In genomic region chr11:65685981-65686380, GRCh38 we compare ENCODE assay signal across 28 cellular contexts.
"Had no signal": no experiment of that assay in that cellular context is flagged by ENCODE, and none has a peak within 500 bp of the region (broad histone marks: within the 10 kb centered on the region; RNA-seq: fewer than 3 reads in every experiment).

No MANE protein-coding gene starts in this region.

- H3K4me1 Mint-ChIP-seq: activated CD4-positive, alpha-beta memory T cell treated with anti-CD3 and anti-CD28 coated beads, Interleukin-2, amount 10 ng/mL, durations not matched to agents 7 days and 5 days; activated CD4-positive, alpha-beta T cell treated with anti-CD3 and anti-CD28 coated beads, Interleukin-2, amount 10 ng/mL, durations not matched to agents 24 days and 14 days; activated naive CD4-positive, alpha-beta T cell treated with anti-CD3 and anti-CD28 coated beads, Interleukin-2, amount 10 ng/mL, durations not matched to agents 7 days and 5 days; activated naive CD8-positive, alpha-beta T cell treated with anti-CD3 and anti-CD28 coated beads, Interleukin-2, amount 10 ng/mL, durations not matched to agents 7 days and 5 days; endodermal cell; nephron had no signal

- H3K9me3 ChIP-seq: gastrocnemius medialis, left lung, neutrophil, spleen, thoracic aorta, uterus had no signal

- H3K27me3 Mint-ChIP-seq: activated T-cell treated with anti-CD3 and anti-CD28 coated beads, Interleukin-2, amount 50 U/mL, for 24 hours; dendritic cell treated with granulocyte-macrophage colony-stimulating factor and Interleukin-4, amounts not matched to agents 40 ng/mL and 50 ng/mL, for 4 days had no signal

- H3K4me3 Mint-ChIP-seq: activated CD4-positive, alpha-beta memory T cell treated with anti-CD3 and anti-CD28 coated beads, Interleukin-2, amount 10 ng/mL, durations not matched to agents 7 days and 5 days; activated CD4-positive, alpha-beta T cell treated with anti-CD3 and anti-CD28 coated beads, Interleukin-2, amount 10 ng/mL, durations not matched to agents 24 days and 14 days; activated naive CD4-positive, alpha-beta T cell treated with anti-CD3 and anti-CD28 coated beads, Interleukin-2, amount 10 ng/mL, durations not matched to agents 7 days and 5 days; activated naive CD8-positive, alpha-beta T cell treated with anti-CD3 and anti-CD28 coated beads, Interleukin-2, amount 10 ng/mL, durations not matched to agents 7 days and 5 days; activated T-cell treated with anti-CD3 and anti-CD28 coated beads, Interleukin-2, amount 50 U/mL, for 24 hours; dendritic cell treated with granulocyte-macrophage colony-stimulating factor and Interleukin-4, amounts not matched to agents 40 ng/mL and 50 ng/mL, for 4 days; endodermal cell; nephron; type B pancreatic cell had no signal

- H3K4me1 ChIP-seq: gastrocnemius medialis, left lung, spleen, uterus had no signal

- H3K36me3 Mint-ChIP-seq: activated naive CD4-positive, alpha-beta T cell treated with anti-CD3 and anti-CD28 coated beads, Interleukin-2, amount 10 ng/mL, durations not matched to agents 7 days and 5 days; activated naive CD8-positive, alpha-beta T cell treated with anti-CD3 and anti-CD28 coated beads, Interleukin-2, amount 10 ng/mL, durations not matched to agents 7 days and 5 days; type B pancreatic cell had no signal

- H3K36me3 ChIP-seq: brain microvascular endothelial cell, gastrocnemius medialis, left lung, neutrophil, spleen, thoracic aorta, uterus had no signal

- DNase-seq: activated CD4-positive, alpha-beta memory T cell treated with anti-CD3 and anti-CD28 coated beads, Interleukin-2, amount 10 ng/mL, durations not matched to agents 7 days and 5 days; activated CD4-positive, alpha-beta T cell treated with anti-CD3 and anti-CD28 coated beads, Interleukin-2, amount 10 ng/mL, durations not matched to agents 24 days and 14 days; activated CD4-positive, CD25-positive, alpha-beta regulatory T cell treated with anti-CD3 and anti-CD28 coated beads, Interleukin-2, amount 50 U/mL, for 72 hours; activated CD8-positive, alpha-beta memory T cell treated with anti-CD3 and anti-CD28 coated beads, Interleukin-2, amount 50 U/mL, for 48 hours; activated gamma-delta T cell; activated naive CD4-positive, alpha-beta T cell treated with anti-CD3 and anti-CD28 coated beads, Interleukin-2, amount 10 ng/mL, durations not matched to agents 7 days and 5 days; activated naive CD8-positive, alpha-beta T cell treated with anti-CD3 and anti-CD28 coated beads, Interleukin-2, amount 10 ng/mL, durations not matched to agents 7 days and 5 days; activated T-cell treated with anti-CD3 and anti-CD28 coated beads, Interleukin-2, amount 50 U/mL, for 24 hours; amniotic stem cell; brain microvascular endothelial cell; central memory CD4-positive, alpha-beta T cell; endodermal cell; gastrocnemius medialis; head of caudate nucleus; kidney glomerular epithelial cell; left lung; retina; spleen; stimulated activated naive CD4-positive, alpha-beta T cell treated with Interleukin-2 at 50 U/mL for 16 hours; T-helper 2 cell; uterus had no signal

- FAIRE-seq: astrocyte had no signal

- H3K27ac Mint-ChIP-seq: activated CD4-positive, alpha-beta memory T cell treated with anti-CD3 and anti-CD28 coated beads, Interleukin-2, amount 10 ng/mL, durations not matched to agents 7 days and 5 days; activated CD4-positive, alpha-beta T cell treated with anti-CD3 and anti-CD28 coated beads, Interleukin-2, amount 10 ng/mL, durations not matched to agents 24 days and 14 days; activated naive CD4-positive, alpha-beta T cell treated with anti-CD3 and anti-CD28 coated beads, Interleukin-2, amount 10 ng/mL, durations not matched to agents 7 days and 5 days; activated naive CD8-positive, alpha-beta T cell treated with anti-CD3 and anti-CD28 coated beads, Interleukin-2, amount 10 ng/mL, durations not matched to agents 7 days and 5 days; activated T-cell treated with anti-CD3 and anti-CD28 coated beads, Interleukin-2, amount 50 U/mL, for 24 hours; dendritic cell treated with granulocyte-macrophage colony-stimulating factor and Interleukin-4, amounts not matched to agents 40 ng/mL and 50 ng/mL, for 4 days; endodermal cell; nephron; progenitor cell of endocrine pancreas; type B pancreatic cell had no signal

- H3K27ac ChIP-seq: brain microvascular endothelial cell, gastrocnemius medialis, left lung, neutrophil, thoracic aorta, uterus had no signal

- H3K27me3 ChIP-seq: gastrocnemius medialis, left lung, neutrophil, spleen, uterus had no signal

- ATAC-seq: gastrocnemius medialis, left lung had no signal

- H3K4me3 ChIP-seq: gastrocnemius medialis, left lung, spleen, thoracic aorta, uterus had no signal

- H3K9me3 Mint-ChIP-seq: activated CD4-positive, alpha-beta memory T cell treated with anti-CD3 and anti-CD28 coated beads, Interleukin-2, amount 10 ng/mL, durations not matched to agents 7 days and 5 days; activated CD4-positive, alpha-beta T cell treated with anti-CD3 and anti-CD28 coated beads, Interleukin-2, amount 10 ng/mL, durations not matched to agents 24 days and 14 days; activated naive CD4-positive, alpha-beta T cell treated with anti-CD3 and anti-CD28 coated beads, Interleukin-2, amount 10 ng/mL, durations not matched to agents 7 days and 5 days; activated naive CD8-positive, alpha-beta T cell treated with anti-CD3 and anti-CD28 coated beads, Interleukin-2, amount 10 ng/mL, durations not matched to agents 7 days and 5 days; activated T-cell treated with anti-CD3 and anti-CD28 coated beads, Interleukin-2, amount 50 U/mL, for 24 hours; dendritic cell treated with granulocyte-macrophage colony-stimulating factor and Interleukin-4, amounts not matched to agents 40 ng/mL and 50 ng/mL, for 4 days; endodermal cell; nephron; type B pancreatic cell had no signal
